ENCODE assay signal across 32 cellular contexts in the genomic region with DNA sequence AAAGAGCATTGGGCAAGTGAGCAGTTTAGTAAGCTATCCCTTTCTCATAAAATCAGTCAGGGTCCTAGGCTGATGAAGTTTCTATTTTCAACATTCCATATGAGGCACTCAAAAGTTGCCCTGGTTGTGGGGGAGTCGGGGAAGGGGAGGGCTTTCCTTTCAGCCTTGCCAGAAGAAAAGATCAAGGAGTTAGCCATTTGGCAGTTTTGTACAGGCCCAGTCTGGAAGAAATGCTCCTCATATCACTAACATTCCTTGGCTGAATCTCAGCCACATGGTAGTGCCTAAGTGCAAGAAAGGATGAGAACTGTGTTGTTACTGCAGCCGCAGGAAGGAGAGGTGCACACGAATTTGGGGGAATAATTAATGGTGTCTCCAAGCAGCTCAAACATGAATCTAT.
"Had no signal": no experiment of that assay in that cellular context is flagged by ENCODE, and none has a peak within 500 bp of the region (broad histone marks: within the 10 kb centered on the region; RNA-seq: fewer than 3 reads in every experiment).

No MANE protein-coding gene starts in this region.

- H3K27me3 ChIP-seq: left lung, neural progenitor cell, neutrophil, pancreas, stomach, testis, thyroid gland, transverse colon, upper lobe of left lung, vagina had no signal

- H3K4me3 ChIP-seq: left lung, lower lobe of right lung, neural progenitor cell, pancreas, prostate gland, skin epidermis, stomach, testis, thyroid gland, transverse colon, upper lobe of left lung, vagina had no signal

- ATAC-seq: left colon; left lung; lower lobe of right lung; natural killer cell; pancreas; right cardiac atrium; sciatic nerve; stimulated activated naive B cell treated with anti-CD40 and anti-IgM and Interleukin-4, amounts not matched to agents 10 μg/mL and 1 μg/mL and 100 μg/mL, for 72 hours; stimulated activated naive CD8-positive, alpha-beta T cell treated with anti-CD3 and anti-CD28 coated beads, Interleukin-15, Interleukin-2, amounts not matched to agents 100 U/mL and 50 U/mL, for 24 hours had no signal

- H3K27ac ChIP-seq: left lung, lower lobe of right lung, neural progenitor cell, neutrophil, pancreas, prostate gland, skin epidermis, stomach, testis, thyroid gland, transverse colon, upper lobe of left lung, vagina had no signal

- H3K4me1 ChIP-seq: left lung, lower lobe of right lung, neural progenitor cell, pancreas, prostate gland, thyroid gland, vagina had no signal

- H3K9me3 ChIP-seq: left lung, lower lobe of right lung, neutrophil, pancreas, prostate gland, stomach, testis, thyroid gland, transverse colon, upper lobe of left lung, vagina had no signal

- H3K36me3 ChIP-seq: left lung, lower lobe of right lung, neural progenitor cell, neutrophil, pancreas, prostate gland, stomach, thyroid gland, transverse colon, upper lobe of left lung, vagina had no signal

- DNase-seq: hypothalamus; immature natural killer cell; kidney; left colon; left lung; lower lobe of right lung; mesendoderm; naive B cell; natural killer cell; nephron progenitor cell; occipital lobe; pancreas; posterior cingulate gyrus; retina; right cardiac atrium; stimulated activated CD4-positive, alpha-beta T cell treated with anti-CD3 and anti-CD28 coated beads, Interleukin-12 subunit alpha, Interleukin-12 subunit beta, amount 100 ng/mL, for 4 hours; stimulated activated CD4-positive, alpha-beta T cell treated with anti-CD3 and anti-CD28 coated beads, Interleukin-15, amount 100 ng/mL, for 24 hours; stimulated activated CD4-positive, alpha-beta T cell treated with anti-CD3 and anti-CD28 coated beads, Interleukin-2, amount 100 ng/mL, for 24 hours; stimulated activated CD4-positive, alpha-beta T cell treated with anti-CD3 and anti-CD28 coated beads, Interleukin-4, amount 100 ng/mL, for 1 hour; stimulated activated naive B cell treated with anti-CD40 and anti-IgM and Interleukin-4, amounts not matched to agents 10 μg/mL and 1 μg/mL and 100 μg/mL, for 72 hours; stimulated activated naive CD8-positive, alpha-beta T cell treated with anti-CD3 and anti-CD28 coated beads, Interleukin-15, Interleukin-2, amounts not matched to agents 100 U/mL and 50 U/mL, for 24 hours; stomach; testis; thyroid gland; transverse colon; upper lobe of left lung had no signal
